ENCODE assay signal across 8 cellular contexts in genomic region chr14:100076133-100076532, GRCh38. TPM values are rescaled to one million over a fixed set of nuclear protein-coding genes. Genes with fewer than 3 reads are reported as not detected.
A peak's percentile ranks its signal among the peaks of the same experiment; 100 is the strongest.
DNase-seq lines count a peak whose midpoint lies in the region; ATAC-seq and TF ChIP-seq lines count a peak whose summit lies in the region.

No MANE protein-coding gene starts in this region.

- H3K9ac ChIP-seq in BLaER1, result no peak overlapping the region

- POLR2A ChIA-PET in HEK293T (lab: Yijun Ruan, JAX), result interaction anchor here (1.3 to 1.4 kb wide), 2 partner anchors 32 to 53 kb away, joined by 3 read pairs; no protein-coding TSS in a partner anchor

- CTCF ChIA-PET in HEK293T (lab: Yijun Ruan, JAX), result interaction anchor here (1.4 kb wide), 1 partner anchor 9 kb away, joined by 4 read pairs; no protein-coding TSS in a partner anchor

- H3K4me2 ChIP-seq in BLaER1, result peak overlapping the region; percentile 4; the same call in 1 of the 2 replicates

- no peaks in the 10 kb centered on the region for H3K9me3 Mint-ChIP-seq in naive B cell

- H4K20me1 ChIP-seq in BLaER1, result peaks cover 97% of the 10 kb centered on the region

- H3K9me3 ChIP-seq in BLaER1, result no peaks in the 10 kb centered on the region

- H3K27me3 ChIP-seq in BLaER1 (no peaks in the 10 kb centered on the region), dorsolateral prefrontal cortex (no peaks in the 10 kb centered on the region)

- H3K27ac ChIP-seq in BLaER1 (no peak overlapping the region), dorsolateral prefrontal cortex (peak overlapping the region in 7 of 59 donors; percentile 0 to 57 (median 24))

- H3K36me3 ChIP-seq in BLaER1, result peaks cover 15% of the 10 kb centered on the region

- H3K27me3 Mint-ChIP-seq in naive B cell, result no peaks in the 10 kb centered on the region

- DNase-seq in HEK293T (ENCODE audit: extremely low spot score) (peak; percentile 37), SK-N-DZ (ENCODE audit: low spot score) (peak; percentile 4), dorsolateral prefrontal cortex (no peak), naive B cell (no peak), NCI-H226 (no peak), DMS79 treated with DMSO at 0.1 percent for 48 hours (lab: John Stamatoyannopoulos, UW) (no peak)

- intact Hi-C loops in dorsolateral prefrontal cortex (cut with DNase I), result no loop called here

- H3K4me3 ChIP-seq in BLaER1 (no peak overlapping the region), dorsolateral prefrontal cortex (no peak overlapping the region)

- ATAC-seq in naive B cell (ENCODE audit: low read depth in 2 of 2), result peak in 1 of 2 donors; percentile 1
- no peak for ATAC-seq in GM21515 (IDR thresholded peaks at IDR 0.05; ENCODE audit: unreplicated experiment)

- H3K4me3 Mint-ChIP-seq in naive B cell, result peak overlapping the region in 7 of 8 donors; percentile 3 to 81 (median 40)

- H3K27ac Mint-ChIP-seq in naive B cell, result peak overlapping the region; percentile 77 to 98 (median 90)

- H3K36me3 Mint-ChIP-seq in naive B cell, result peaks cover 7 to 30% of the 10 kb centered on the region in 2 donors

- TF ChIP-seq CTCF in dorsolateral prefrontal cortex (IDR thresholded peaks at IDR 0.05 in 54 of 56, conservative IDR thresholded peaks at IDR 0.05 in 2 of 56; ENCODE audit: low read depth in 1 of 56, partially characterized antibody in 56 of 56), result peak in 39 of 56 donors; percentile 7 to 52 (median 29)

- peaks cover 82 to 98% (median 86%) of the 10 kb centered on the region in 3 donors for H3K4me1 Mint-ChIP-seq in naive B cell

- H3K4me1 ChIP-seq in BLaER1, result peaks cover 100% of the 10 kb centered on the region

TF ChIP-seq in HEK293T, 16 proteins besides CTCF, POLR2A, EP300 and RAD21:
- TF ChIP-seq SP1 (IDR thresholded peaks at IDR 0.05) (no peak), BHLHE40 (IDR thresholded peaks at IDR 0.05; ENCODE audit: borderline replicate concordance) (no peak), FOXA1 (IDR thresholded peaks at IDR 0.05) (no peak), TARDBP (IDR thresholded peaks at IDR 0.05) (no peak), SUZ12 (IDR thresholded peaks at IDR 0.05) (no peak), L3MBTL2 (conservative IDR thresholded peaks at IDR 0.05) (no peak), FOXM1 (IDR thresholded peaks at IDR 0.05; ENCODE audit: borderline replicate concordance) (no peak), FOXK2 (IDR thresholded peaks at IDR 0.05) (no peak), NFRKB (IDR thresholded peaks at IDR 0.05) (no peak), ZNF384 (IDR thresholded peaks at IDR 0.05) (no peak), HDGF (IDR thresholded peaks at IDR 0.05; ENCODE audit: borderline replicate concordance) (no peak), ELF4 (IDR thresholded peaks at IDR 0.05) (no peak), LEF1 (IDR thresholded peaks at IDR 0.05; ENCODE audit: borderline replicate concordance) (no peak), ARNT (IDR thresholded peaks at IDR 0.05) (no peak)

RNA-seq across cellular contexts. Expression of gene EVL, which starts 10.9 kb away (rescaled TPM):
- 39.7 and 44.9 TPM in 2 replicates for polyA plus RNA-seq in SK-N-DZ (2014; cell fraction: cytosol; rRNA removed)
- polyA plus RNA-seq in SK-N-DZ (2014; cell fraction: nucleus; rRNA removed), result 110 and 158 TPM in 2 replicates
- total RNA-seq in dorsolateral prefrontal cortex, result 100 to 1,000 TPM; 166 to 443 (median 325) TPM
- 100 to 1,000 TPM in 2 of 6 donors, 10 to 100 TPM in 4; 76.5 to 135 (median 89.8) TPM for polyA plus RNA-seq in naive B cell (ENCODE audit: low read depth in 6 of 6)

Comparison
In these comparisons a context has a peak if more than half of its experiments do, and no peak if none do; other contexts are left out.
1. DNase-seq: peak in HEK293T (single experiment) and SK-N-DZ (single experiment); none in dorsolateral prefrontal cortex (0 of 10), naive B cell (single experiment), NCI-H226 (single experiment) and DMS79 treated with DMSO at 0.1 percent for 48 hours (single experiment).